11 cellular contexts compared by ENCODE assay signal in genomic region chr11:95245038-95245437, GRCh38.
A peak's percentile ranks its signal among the peaks of the same experiment; 100 is the strongest.
DNase-seq lines count a peak whose midpoint lies in the region; ATAC-seq lines count a peak whose summit lies in the region.
"Had no signal": no experiment of that assay in that cellular context is flagged by ENCODE, and none has a peak within 500 bp of the region (broad histone marks: within the 10 kb centered on the region; RNA-seq: fewer than 3 reads in every experiment).

No MANE protein-coding gene starts in this region.

- no peak for ATAC-seq in HG02763 (IDR thresholded peaks at IDR 0.05; ENCODE audit: unreplicated experiment)
- ATAC-seq: sciatic nerve had no signal

- H3K9ac ChIP-seq in adipocyte (ENCODE audit: low read length), result no peak overlapping the region

- H3K4me1 ChIP-seq in adipocyte (ENCODE audit: control insufficient read depth, insufficient read depth, low read length), result peaks cover 8% of the 10 kb centered on the region

- no peak overlapping the region for H3K4me3 ChIP-seq in adipocyte (ENCODE audit: low read length)

- H3K27me3 ChIP-seq in adipocyte (replicated peaks; ENCODE audit: control insufficient read depth, insufficient read depth, low read length), result no peaks in the 10 kb centered on the region

- H3K9me3 ChIP-seq in adipocyte (ENCODE audit: control insufficient read depth, low read length), result no peaks in the 10 kb centered on the region

- no peaks in the 10 kb centered on the region for H3K36me3 ChIP-seq in adipocyte (ENCODE audit: control insufficient read depth, insufficient read depth, low read length, severe bottlenecking)

- DNase-seq in stimulated activated CD4-positive, alpha-beta T cell treated with anti-CD3 and anti-CD28 coated beads, Interleukin-15, amount 100 ng/mL, for 24 hours, result peak; percentile 6
- no peak for DNase-seq in stimulated activated CD4-positive, alpha-beta T cell treated with anti-CD3 and anti-CD28 coated beads, Interleukin-4, amount 100 ng/mL, for 4 hours
- DNase-seq in adipocyte (ENCODE audit: low read depth) (peak; percentile 69), islet precursor cell (peak; percentile 77), GM19238 (ENCODE audit: insufficient read length, low spot score) (no peak), T1000 (lab: John Stamatoyannopoulos, UW) (no peak), midbrain (lab: John Stamatoyannopoulos, UW) (no peak)
- DNase-seq: NCI-H1092, T-helper 1 cell had no signal

Comparison
In these comparisons a context has a peak if more than half of its experiments do, and no peak if none do; other contexts are left out.
1. DNase-seq: peak in stimulated activated CD4-positive, alpha-beta T cell treated with anti-CD3 and anti-CD28 coated beads, Interleukin-15, amount 100 ng/mL, for 24 hours (single experiment), adipocyte (single experiment) and islet precursor cell (single experiment); none in stimulated activated CD4-positive, alpha-beta T cell treated with anti-CD3 and anti-CD28 coated beads, Interleukin-4, amount 100 ng/mL, for 4 hours (0 of 2), GM19238 (single experiment), T1000 (single experiment) and midbrain (single experiment).